ENCODE assay signal across 19 cellular contexts in the genomic region with DNA sequence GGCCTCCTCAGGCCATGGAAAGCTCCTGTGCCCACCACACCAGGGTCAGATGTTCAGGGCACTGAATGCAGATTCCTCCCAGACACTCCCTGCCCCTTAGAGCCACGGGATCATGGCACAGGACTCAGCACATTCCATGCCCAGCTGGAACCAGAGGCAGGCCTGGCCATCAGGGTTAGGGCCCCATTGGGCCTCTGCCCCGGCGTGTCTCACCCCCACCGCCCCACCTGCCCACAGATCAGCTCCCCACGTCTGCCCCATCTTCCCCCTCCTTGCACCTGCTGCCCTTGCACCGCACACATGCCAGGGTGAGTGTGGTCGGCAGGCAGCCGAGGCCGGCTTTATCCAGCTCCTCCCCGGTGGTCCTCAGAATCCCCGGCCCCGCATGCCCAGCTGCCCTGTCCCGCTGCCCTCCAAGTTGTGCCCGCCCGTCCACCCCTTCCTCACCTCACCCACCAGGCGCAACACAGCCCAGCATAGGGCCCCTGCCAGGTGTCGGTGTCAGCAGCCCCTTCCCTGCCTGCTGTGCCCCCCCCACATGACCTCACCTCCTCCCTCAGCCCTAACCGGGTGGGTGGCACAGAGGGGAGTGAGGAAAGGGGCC. TPM values are rescaled to one million over a fixed set of nuclear protein-coding genes. Genes with fewer than 3 reads are reported as not detected.
DNase-seq lines count a peak whose midpoint lies in the region; ATAC-seq, FAIRE-seq and TF ChIP-seq lines count a peak whose summit lies in the region.
"Had no signal": no experiment of that assay in that cellular context is flagged by ENCODE, and none has a peak within 500 bp of the region (broad histone marks: within the 10 kb centered on the region; RNA-seq: fewer than 3 reads in every experiment).

No MANE protein-coding gene starts in this region.

- FAIRE-seq in HTR-8/SVneo (lab: Jason Lieb, UNC) = peak; percentile 13
- FAIRE-seq in H1 (lab: Jason Lieb, UNC) = no peak
- FAIRE-seq: GM12892, H54 had no signal

- no peak overlapping the region for H3K4me2 ChIP-seq in H1 (ENCODE audit: insufficient read depth in 1 of 2, low read depth in 2 of 2, low read length in 2 of 2)
- H3K4me2 ChIP-seq in neuronal stem cell (ENCODE audit: insufficient read depth, low read length, poor library complexity, severe bottlenecking) = no peak overlapping the region

- no peak for TF ChIP-seq CTCF in H1 (IDR thresholded peaks at IDR 0.05; ENCODE audit: control extremely low read depth in 1 of 3, insufficient read depth in 1 of 3, low read depth in 1 of 3, low read length in 3 of 3)

- DNase-seq in HTR-8/SVneo (ENCODE audit: insufficient read length, low spot score) = no peak
- no peak for DNase-seq in H1 (ENCODE audit: low read depth in 1 of 2, low spot score in 2 of 2)
- no peak for DNase-seq in neuronal stem cell (ENCODE audit: low spot score)
- no peak for DNase-seq in HuH-7.5 (ENCODE audit: low spot score)
- DNase-seq: ACHN; C1 segment of cervical spinal cord; CD4-positive, alpha-beta T cell; DMS153; DMS79 treated with DMSO at 0.1 percent for 48 hours; EL; GDM1; Karpas-422 had no signal

- H4K20me1 ChIP-seq in H1 (replicated peaks in 1 of 2; ENCODE audit: control insufficient read depth in 1 of 2, insufficient read depth in 2 of 2, low read length in 2 of 2) = no peaks in the 10 kb centered on the region

- H3K27me3 ChIP-seq in H1 (replicated peaks in 1 of 4; ENCODE audit: control insufficient read depth in 3 of 4, extremely low read depth in 1 of 4, insufficient read depth in 3 of 4, low read length in 3 of 4) (no peaks in the 10 kb centered on the region), neuronal stem cell (ENCODE audit: control insufficient read depth in 3 of 3, insufficient read depth in 3 of 3, low read depth in 1 of 3, low read length in 3 of 3) (peaks cover 0 to 44% (median 1%) of the 10 kb centered on the region in 3 experiments)

- H4K8ac ChIP-seq in H1 (ENCODE audit: extremely low read depth, insufficient read depth, low read length) (no peak overlapping the region; the same call in 1 of the 2 replicates), neuronal stem cell (ENCODE audit: low read depth, low read length) (peak overlapping the region; percentile 82)

- H3K14ac ChIP-seq in H1 (ENCODE audit: insufficient read length) (no peak overlapping the region), neuronal stem cell (ENCODE audit: low read length) (peak overlapping the region; percentile 56)

- H3K4me3 ChIP-seq in H1 (ENCODE audit: extremely low read depth in 1 of 4, insufficient read depth in 2 of 4, low read depth in 3 of 4, low read length in 4 of 4) = no peak overlapping the region
- no peak overlapping the region for H3K4me3 ChIP-seq in neuronal stem cell (ENCODE audit: low read length in 2 of 2)

- H2BK20ac ChIP-seq in H1 (ENCODE audit: low read length) = peak overlapping the region; percentile 80; the same call in 1 of the 2 replicates

- no peak overlapping the region for H3K56ac ChIP-seq in H1 (replicated peaks; ENCODE audit: insufficient read length, low read depth, low read length)

- H3K36me3 ChIP-seq in H1 (ENCODE audit: control insufficient read depth in 2 of 4, insufficient read depth in 4 of 4, low read length in 3 of 4) (no peaks in the 10 kb centered on the region), neuronal stem cell (replicated peaks in 1 of 2; ENCODE audit: control insufficient read depth in 2 of 2, insufficient read depth in 2 of 2, low read length in 2 of 2) (no peaks in the 10 kb centered on the region)

- H2AFZ ChIP-seq in H1 (ENCODE audit: low read length) (no peak overlapping the region), neuronal stem cell (ENCODE audit: low read length) (no peak overlapping the region)

- no peak for ATAC-seq in GM18870 (IDR thresholded peaks at IDR 0.05; ENCODE audit: unreplicated experiment)
- ATAC-seq in HG03457 (IDR thresholded peaks at IDR 0.05; ENCODE audit: unreplicated experiment) = no peak
- no peak for ATAC-seq in GM18907 (IDR thresholded peaks at IDR 0.05; ENCODE audit: unreplicated experiment)
- ATAC-seq: HCT116 had no signal

- peaks cover 0 to 36% (median 18%) of the 10 kb centered on the region in 4 experiments; a peak in 6 of 7 replicates for H3K4me1 ChIP-seq in H1 (replicated peaks in 1 of 4; ENCODE audit: control insufficient read depth in 3 of 4, insufficient read depth in 4 of 4, low read length in 3 of 4)
- peaks cover 6 to 11% of the 10 kb centered on the region in 2 donors for H3K4me1 ChIP-seq in neuronal stem cell (ENCODE audit: control insufficient read depth in 2 of 2, insufficient read depth in 1 of 2, low read depth in 1 of 2, low read length in 2 of 2)

- peak overlapping the region; percentile 72 for H2BK15ac ChIP-seq in H1 (ENCODE audit: low read length)
- peak overlapping the region; percentile 85 for H2BK15ac ChIP-seq in neuronal stem cell (ENCODE audit: low read length)

- H4K5ac ChIP-seq in H1 (ENCODE audit: insufficient read length, low read depth, low read length) = no peak overlapping the region

- H3K23ac ChIP-seq in H1 (ENCODE audit: insufficient read length) = no peak overlapping the region
- H3K23ac ChIP-seq in neuronal stem cell (ENCODE audit: low read depth, low read length, poor library complexity) = no peak overlapping the region

- WGBS in H1 (ENCODE audit: extremely low coverage in 1 of 2, insufficient coverage in 1 of 2, insufficient read length in 1 of 2, insufficient replicate concordance in 2 of 2, low coverage in 1 of 2, low lambda C conversion rate in 2 of 2, missing lambda C conversion rate in 1 of 2), 2 experiments = 91% methylated on average over 10 of the region's 18 CpGs; no CpG with 5 or more reads in 1 of the 2 experiments
- WGBS in neuronal stem cell (ENCODE audit: extremely low coverage in 2 of 2, insufficient read length in 2 of 2, insufficient replicate concordance in 1 of 2), 2 donors = no CpG with 5 or more reads among the region's 18 CpGs

- no peak overlapping the region for H3K9ac ChIP-seq in H1 (replicated peaks in 1 of 4; ENCODE audit: extremely low read depth in 1 of 4, low read depth in 3 of 4, low read length in 3 of 4)
- no peak overlapping the region for H3K9ac ChIP-seq in neuronal stem cell (ENCODE audit: low read depth, low read length, poor library complexity)

- H3K18ac ChIP-seq in H1 (ENCODE audit: extremely low read depth, low read length) = no peak overlapping the region; the same call in 1 of the 2 replicates
- H3K18ac ChIP-seq in neuronal stem cell (ENCODE audit: low read length) = peak overlapping the region; percentile 38

- no peak for TF ChIP-seq POLR2A in H1 (IDR thresholded peaks at IDR 0.05; ENCODE audit: control extremely low read depth in 1 of 2, low read depth in 2 of 2, low read length in 2 of 2)

- peaks cover 4% of the 10 kb centered on the region; the same call in 1 of the 2 replicates for H3K23me2 ChIP-seq in H1 (ENCODE audit: low read depth, low read length)

- CTCF ChIA-PET in H1 (lab: Charles Lee; ENCODE audit: partially characterized antibody) = interaction anchor here (0.6 to 1.5 kb wide), 5 partner anchors 28 to 188 kb away, joined by 3 to 5 read pairs (median 3); no protein-coding TSS in a partner anchor

- H2BK5ac ChIP-seq in H1 (ENCODE audit: low read depth, low read length) (no peak overlapping the region; the same call in 1 of the 2 replicates), neuronal stem cell (ENCODE audit: low read length) (no peak overlapping the region)

- no peak overlapping the region for H2BK120ac ChIP-seq in H1 (replicated peaks; ENCODE audit: low read depth, low read length)
- H2BK120ac ChIP-seq in neuronal stem cell (ENCODE audit: low read depth, low read length) = no peak overlapping the region

- peak overlapping the region; percentile 87; the same call in 1 of the 2 replicates for H2BK12ac ChIP-seq in H1 (ENCODE audit: low read depth, low read length)
- H2BK12ac ChIP-seq in neuronal stem cell (ENCODE audit: low read length) = peak overlapping the region; percentile 41

- H2AK5ac ChIP-seq in H1 (ENCODE audit: low read depth, low read length) (peak overlapping the region; percentile 93; the same call in 1 of the 2 replicates), neuronal stem cell (ENCODE audit: low read depth, low read length) (peak overlapping the region; percentile 88)

- no peak for TF ChIP-seq RAD21 in H1 (IDR thresholded peaks at IDR 0.05 in 1 of 2, conservative IDR thresholded peaks at IDR 0.05 in 1 of 2; ENCODE audit: low read depth in 2 of 2, low read length in 2 of 2)

- no peak overlapping the region for H3K27ac ChIP-seq in H1 (ENCODE audit: low read depth, low read length)
- no peak overlapping the region for H3K27ac ChIP-seq in neuronal stem cell (replicated peaks; ENCODE audit: low read length)

- H3K4ac ChIP-seq in H1 (replicated peaks; ENCODE audit: insufficient read length, low read depth, low read length) (no peak overlapping the region), neuronal stem cell (ENCODE audit: low read length) (peak overlapping the region; percentile 37)

- H3K79me2 ChIP-seq in H1 (ENCODE audit: control insufficient read depth in 1 of 2, insufficient read depth in 2 of 2, low read length in 2 of 2) = no peaks in the 10 kb centered on the region

- TF ChIP-seq EP300 in H1 (IDR thresholded peaks at IDR 0.05; ENCODE audit: borderline replicate concordance in 1 of 2, low read depth in 2 of 2, low read length in 2 of 2) = no peak

- POLR2A ChIA-PET in H1 (lab: Charles Lee; ENCODE audit: partially characterized antibody) = interaction anchor here (1.3 kb wide), 1 partner anchor 11 kb away, joined by 3 read pairs; no protein-coding TSS in a partner anchor

- H3K79me1 ChIP-seq in H1 (ENCODE audit: low read depth, low read length) = no peaks in the 10 kb centered on the region
- H3K79me1 ChIP-seq in neuronal stem cell (ENCODE audit: low read depth, low read length) = no peaks in the 10 kb centered on the region

- H4K91ac ChIP-seq in H1 (replicated peaks; ENCODE audit: insufficient read length, low read length) (peak overlapping the region; percentile 81), neuronal stem cell (ENCODE audit: low read depth, low read length, poor library complexity) (no peak overlapping the region)

- H3K9me3 ChIP-seq in H1 (ENCODE audit: insufficient read depth in 2 of 2, low read depth in 1 of 2, low read length in 1 of 2) = no peaks in the 10 kb centered on the region
- no peaks in the 10 kb centered on the region for H3K9me3 ChIP-seq in neuronal stem cell (replicated peaks in 1 of 2; ENCODE audit: control insufficient read depth in 2 of 2, insufficient read depth in 1 of 2, low read depth in 1 of 2, low read length in 2 of 2)

RNA-seq across cellular contexts. Expression of gene SRMS, which starts 2.2 kb away (rescaled TPM):
- 0.29 and 0.76 TPM in 2 replicates for total RNA-seq in H1 (2021; fragmentation: NEBNext Ultra II Directional; extraction: Animal tissue kit (Norgen Biotek cat#: 25700))
- polyA plus RNA-seq in H1 (2011; rRNA removed) = 0.39 and 0.66 TPM in 2 replicates
- polyA plus RNA-seq in H1 (2011; cell fraction: cytosol; rRNA removed) = 0.36 TPM
- 2.9 TPM for polyA plus RNA-seq in H1 (2011; cell fraction: nucleus; rRNA removed)
- 0.23 to 0.46 TPM (median 0.39 TPM) in 4 replicates for polyA plus RNA-seq in H1 (2012, experiment 1 of 2)
- polyA plus RNA-seq in H1 (2012, experiment 2 of 2) = 0.10 TPM
- polyA plus RNA-seq in H1 (2013, experiment 1 of 2) = 0.28 TPM
- 0.15 TPM for polyA plus RNA-seq in H1 (2013, experiment 2 of 2)
- polyA minus RNA-seq in H1 (2011; rRNA and poly(A)+ RNA removed) = 0.10 TPM in 1 of 2 replicates, not detected in the other
- not detected for polyA minus RNA-seq in H1 (2011; cell fraction: cytosol; rRNA and poly(A)+ RNA removed)
- polyA minus RNA-seq in H1 (2011; cell fraction: nucleus; rRNA and poly(A)+ RNA removed) = 0.50 TPM
- not detected for polyA plus RNA-seq in neuronal stem cell (2013, experiment 1 of 2)
- polyA plus RNA-seq in neuronal stem cell (2013, experiment 2 of 2) = not detected
- total RNA-seq: A172; CD4-positive, alpha-beta T cell had no signal

RNA-seq across cellular contexts. Expression of gene FNDC11, which starts 4.2 kb away (rescaled TPM):
- 2.5 and 2.6 TPM in 2 replicates for total RNA-seq in H1 (2021; fragmentation: NEBNext Ultra II Directional; extraction: Animal tissue kit (Norgen Biotek cat#: 25700))
- polyA plus RNA-seq in H1 (2011; rRNA removed) = 8.8 and 13.5 TPM in 2 replicates
- 9.1 TPM for polyA plus RNA-seq in H1 (2011; cell fraction: cytosol; rRNA removed)
- polyA plus RNA-seq in H1 (2011; cell fraction: nucleus; rRNA removed) = 17.7 TPM
- 2.1 to 3.9 TPM (median 3.5 TPM) in 4 replicates for polyA plus RNA-seq in H1 (2012, experiment 1 of 2)
- polyA plus RNA-seq in H1 (2012, experiment 2 of 2) = 3.5 TPM
- polyA plus RNA-seq in H1 (2013, experiment 1 of 2) = 3.0 TPM
- 2.8 TPM for polyA plus RNA-seq in H1 (2013, experiment 2 of 2)
- polyA minus RNA-seq in H1 (2011; rRNA and poly(A)+ RNA removed) = 2.3 and 2.5 TPM in 2 replicates
- polyA minus RNA-seq in H1 (2011; cell fraction: cytosol; rRNA and poly(A)+ RNA removed) = 4.5 TPM
- polyA minus RNA-seq in H1 (2011; cell fraction: nucleus; rRNA and poly(A)+ RNA removed) = 7.0 TPM
- polyA plus RNA-seq in neuronal stem cell (2013, experiment 1 of 2) = 7.5 TPM
- polyA plus RNA-seq in neuronal stem cell (2013, experiment 2 of 2) = 7.2 TPM

RNA-seq across cellular contexts. Expression of gene PTK6, which starts 12.6 kb away (rescaled TPM):
- 0.17 and 0.19 TPM in 2 replicates for total RNA-seq in H1 (2021; fragmentation: NEBNext Ultra II Directional; extraction: Animal tissue kit (Norgen Biotek cat#: 25700))
- 0.12 and 0.30 TPM in 2 replicates for polyA plus RNA-seq in H1 (2011; rRNA removed)
- 0.27 TPM for polyA plus RNA-seq in H1 (2011; cell fraction: cytosol; rRNA removed)
- 0.67 TPM for polyA plus RNA-seq in H1 (2011; cell fraction: nucleus; rRNA removed)
- 0.32 to 0.41 TPM (median 0.40 TPM) in 4 replicates for polyA plus RNA-seq in H1 (2012, experiment 1 of 2)
- polyA plus RNA-seq in H1 (2012, experiment 2 of 2) = 0.25 TPM
- 0.08 TPM for polyA plus RNA-seq in H1 (2013, experiment 1 of 2)
- 0.07 TPM for polyA plus RNA-seq in H1 (2013, experiment 2 of 2)
- polyA minus RNA-seq in H1 (2011; rRNA and poly(A)+ RNA removed) = 0.12 TPM in 1 of 2 replicates, not detected in the other
- 0.37 TPM for polyA minus RNA-seq in H1 (2011; cell fraction: cytosol; rRNA and poly(A)+ RNA removed)
- 0.20 TPM for polyA minus RNA-seq in H1 (2011; cell fraction: nucleus; rRNA and poly(A)+ RNA removed)
- polyA plus RNA-seq in neuronal stem cell (2013, experiment 1 of 2) = not detected
- polyA plus RNA-seq in neuronal stem cell (2013, experiment 2 of 2) = not detected

RNA-seq across cellular contexts. Expression of gene HELZ2, which starts 24.3 kb away (rescaled TPM):
- 17.5 and 18.2 TPM in 2 replicates for total RNA-seq in H1 (2021; fragmentation: NEBNext Ultra II Directional; extraction: Animal tissue kit (Norgen Biotek cat#: 25700))
- 7.9 and 14.0 TPM in 2 replicates for polyA plus RNA-seq in H1 (2011; rRNA removed)
- polyA plus RNA-seq in H1 (2011; cell fraction: cytosol; rRNA removed) = 10.0 TPM
- 48.4 TPM for polyA plus RNA-seq in H1 (2011; cell fraction: nucleus; rRNA removed)
- 7.8 to 17.1 TPM (median 14.4 TPM) in 4 replicates for polyA plus RNA-seq in H1 (2012, experiment 1 of 2)
- 9.1 TPM for polyA plus RNA-seq in H1 (2012, experiment 2 of 2)
- polyA plus RNA-seq in H1 (2013, experiment 1 of 2) = 9.5 TPM
- polyA plus RNA-seq in H1 (2013, experiment 2 of 2) = 8.5 TPM
- 16.0 and 19.4 TPM in 2 replicates for polyA minus RNA-seq in H1 (2011; rRNA and poly(A)+ RNA removed)
- polyA minus RNA-seq in H1 (2011; cell fraction: cytosol; rRNA and poly(A)+ RNA removed) = 21.0 TPM
- 35.2 TPM for polyA minus RNA-seq in H1 (2011; cell fraction: nucleus; rRNA and poly(A)+ RNA removed)
- polyA plus RNA-seq in neuronal stem cell (2013, experiment 1 of 2) = 5.7 TPM
- 5.8 TPM for polyA plus RNA-seq in neuronal stem cell (2013, experiment 2 of 2)

RNA-seq across cellular contexts. Expression of gene PPDPF, which starts 29.2 kb away (rescaled TPM):
- total RNA-seq in H1 (2021; fragmentation: NEBNext Ultra II Directional; extraction: Animal tissue kit (Norgen Biotek cat#: 25700)) = 125 and 138 TPM in 2 replicates
- 30.5 and 49.9 TPM in 2 replicates for polyA plus RNA-seq in H1 (2011; rRNA removed)
- polyA plus RNA-seq in H1 (2011; cell fraction: cytosol; rRNA removed) = 13.6 TPM
- 40.2 TPM for polyA plus RNA-seq in H1 (2011; cell fraction: nucleus; rRNA removed)
- 38.8 to 127 TPM (median 112 TPM) in 4 replicates for polyA plus RNA-seq in H1 (2012, experiment 1 of 2)
- 66.7 TPM for polyA plus RNA-seq in H1 (2012, experiment 2 of 2)
- 147 TPM for polyA plus RNA-seq in H1 (2013, experiment 1 of 2)
- 151 TPM for polyA plus RNA-seq in H1 (2013, experiment 2 of 2)
- polyA minus RNA-seq in H1 (2011; rRNA and poly(A)+ RNA removed) = 2.8 and 4.9 TPM in 2 replicates
- 109 TPM for polyA minus RNA-seq in H1 (2011; cell fraction: cytosol; rRNA and poly(A)+ RNA removed)
- polyA minus RNA-seq in H1 (2011; cell fraction: nucleus; rRNA and poly(A)+ RNA removed) = 58.7 TPM
- 310 TPM for polyA plus RNA-seq in neuronal stem cell (2013, experiment 1 of 2)
- 296 TPM for polyA plus RNA-seq in neuronal stem cell (2013, experiment 2 of 2)
